ENCODE assay signal across 10 cellular contexts in genomic region chr9:133360400-133361393, GRCh38. TPM values are rescaled to one million over a fixed set of nuclear protein-coding genes. Genes with fewer than 3 reads are reported as not detected.
DNase-seq lines count a peak whose midpoint lies in the region; ATAC-seq and TF ChIP-seq lines count a peak whose summit lies in the region.
"Had no signal": no experiment of that assay in that cellular context is flagged by ENCODE, and none has a peak within 500 bp of the region (broad histone marks: within the 10 kb centered on the region; RNA-seq: fewer than 3 reads in every experiment).

No MANE protein-coding gene starts in this region.

- POLR2A ChIA-PET in HCT116 (lab: Charles Lee), result no interaction called here

- no peak overlapping the region for H3K4me3 ChIP-seq in BLaER1 treated with 17β-estradiol and CSF1 and Interleukin-3, amounts not matched to agents 10 nM and 100 nM
- H3K4me3 ChIP-seq in HCT116 (replicated peaks in 1 of 2; ENCODE audit: low read depth in 1 of 2, low read length in 2 of 2) (no peak overlapping the region), sigmoid colon (no peak overlapping the region), ascending aorta (no peak overlapping the region)

- H3K9me3 Mint-ChIP-seq in activated naive CD8-positive, alpha-beta T cell treated with anti-CD3 and anti-CD28 coated beads for 36 hours, result no peaks in the 10 kb centered on the region

- TF ChIP-seq POLR2A in HCT116 (IDR thresholded peaks at IDR 0.05; ENCODE audit: borderline replicate concordance, extremely low read depth, insufficient read depth, insufficient read length), result no peak
- TF ChIP-seq POLR2A in sigmoid colon (IDR thresholded peaks at IDR 0.05), result no peak

- TF ChIP-seq CTCF in HCT116 (IDR thresholded peaks at IDR 0.05 in 2 of 3, conservative IDR thresholded peaks at IDR 0.05 in 1 of 3; ENCODE audit: borderline replicate concordance in 1 of 3, insufficient read depth in 1 of 3, low read depth in 2 of 3, low read length in 2 of 3) (no peak), sigmoid colon (IDR thresholded peaks at IDR 0.05) (no peak), ascending aorta (IDR thresholded peaks at IDR 0.05) (no peak)

- intact Hi-C loops in HCT116 (cut with micrococcal nuclease) (no loop called here), sigmoid colon (cut with DNase I) (no loop called here), ascending aorta (cut with DNase I) (no loop called here)

- ATAC-seq in HCT116 (no peak), GM18858 (IDR thresholded peaks at IDR 0.05; ENCODE audit: unreplicated experiment) (no peak)

- H3K4me3 Mint-ChIP-seq in activated naive CD8-positive, alpha-beta T cell treated with anti-CD3 and anti-CD28 coated beads for 36 hours, result peak overlapping the region; percentile 41

- H3K4me2 ChIP-seq in BLaER1 treated with 17β-estradiol and CSF1 and Interleukin-3, amounts not matched to agents 10 nM and 100 nM, result peak overlapping the region; percentile 5 to 98 (median 56); a peak in 21 of 22 replicates
- H3K4me2 ChIP-seq in HCT116 (ENCODE audit: low read length), result no peak overlapping the region

- 81% methylated on average over 21 of the region's 21 CpGs for WGBS in sigmoid colon, 2 donors

- no peak for TF ChIP-seq EP300 in sigmoid colon (IDR thresholded peaks at IDR 0.05)

- H3K4me1 Mint-ChIP-seq in activated naive CD8-positive, alpha-beta T cell treated with anti-CD3 and anti-CD28 coated beads for 36 hours, result peaks cover 38% of the 10 kb centered on the region

- H2AFZ ChIP-seq in HCT116 (ENCODE audit: low read depth, low read length, poor library complexity, severe bottlenecking), result no peak overlapping the region

- no peaks in the 10 kb centered on the region for H3K27me3 ChIP-seq in BLaER1 treated with 17β-estradiol and CSF1 and Interleukin-3, amounts not matched to agents 10 nM and 100 nM
- H3K27me3 ChIP-seq in HCT116 (ENCODE audit: insufficient read depth, low read length) (no peaks in the 10 kb centered on the region), sigmoid colon (no peaks in the 10 kb centered on the region), ascending aorta (no peaks in the 10 kb centered on the region)

- peaks cover 43 to 68% (median 60%) of the 10 kb centered on the region in 10 experiments for H3K4me1 ChIP-seq in BLaER1 treated with 17β-estradiol and CSF1 and Interleukin-3, amounts not matched to agents 10 nM and 100 nM
- H3K4me1 ChIP-seq in HCT116 (ENCODE audit: control insufficient read depth in 1 of 2, insufficient read depth in 2 of 2, low read length in 2 of 2) (peaks cover 7 to 9% of the 10 kb centered on the region in 2 experiments; a peak in 3 of 4 replicates), sigmoid colon (peaks cover 0 to 19% (median 14%) of the 10 kb centered on the region in 4 donors), ascending aorta (peaks cover 3 to 9% of the 10 kb centered on the region in 2 donors)

- H3K79me2 ChIP-seq in HCT116 (ENCODE audit: insufficient read depth, low read length), result peaks cover 46% of the 10 kb centered on the region

- RAD21 ChIA-PET in HCT116 (lab: Charles Lee; ENCODE audit: low non-redundant PET in 1 of 2, low total read pairs in 2 of 2, uncharacterized antibody in 2 of 2, unreplicated experiment in 2 of 2), result no interaction called here

- no peaks in the 10 kb centered on the region for H3K9me3 ChIP-seq in BLaER1 treated with 17β-estradiol and CSF1 and Interleukin-3, amounts not matched to agents 10 nM and 100 nM (replicated peaks in 1 of 11)
- H3K9me3 ChIP-seq in HCT116 (ENCODE audit: control insufficient read depth in 1 of 2, insufficient read depth in 1 of 2, low read depth in 1 of 2, low read length in 2 of 2) (no peaks in the 10 kb centered on the region), sigmoid colon (no peaks in the 10 kb centered on the region), ascending aorta (no peaks in the 10 kb centered on the region)

- peaks cover 52 to 94% (median 80%) of the 10 kb centered on the region in 11 experiments; a peak in 21 of 22 replicates for H4K20me1 ChIP-seq in BLaER1 treated with 17β-estradiol and CSF1 and Interleukin-3, amounts not matched to agents 10 nM and 100 nM
- H4K20me1 ChIP-seq in HCT116 (ENCODE audit: insufficient read depth), result no peaks in the 10 kb centered on the region

- TF ChIP-seq RAD21 in HCT116 (IDR thresholded peaks at IDR 0.05; ENCODE audit: low read depth), result no peak

- no peaks in the 10 kb centered on the region for H3K9me2 ChIP-seq in HCT116 (ENCODE audit: insufficient read depth)

- peak overlapping the region; percentile 35 to 93 (median 53); a peak in 20 of 22 replicates for H3K9ac ChIP-seq in BLaER1 treated with 17β-estradiol and CSF1 and Interleukin-3, amounts not matched to agents 10 nM and 100 nM
- H3K9ac ChIP-seq in HCT116 (ENCODE audit: low read length), result no peak overlapping the region

- no peak for DNase-seq in HCT116 (ENCODE audit: low read depth, low spot score)
- no peak for DNase-seq in activated naive CD8-positive, alpha-beta T cell treated with anti-CD3 and anti-CD28 coated beads for 36 hours
- peak; percentile 88 for DNase-seq in myocyte (ENCODE audit: low read depth)
- DNase-seq in sigmoid colon, result no peak
- no peak for DNase-seq in SK-N-DZ (ENCODE audit: low spot score)
- no peak for DNase-seq in ascending aorta (ENCODE audit: low spot score in 2 of 2)
- DNase-seq: stimulated activated CD4-positive, alpha-beta T cell treated with anti-CD3 and anti-CD28 coated beads, Interleukin-2, amount 100 ng/mL, for 24 hours; stimulated activated naive CD4-positive, alpha-beta T cell had no signal

- CTCF ChIA-PET in HCT116 (lab: Charles Lee), result interaction anchor here (1.1 kb wide), 1 partner anchor 99 kb away, joined by 3 read pairs; the partner anchor contains the start of gene CACFD1

- peak overlapping the region in 10 of 11 experiments; percentile 4 to 95 (median 30); a peak in 13 of 22 replicates for H3K27ac ChIP-seq in BLaER1 treated with 17β-estradiol and CSF1 and Interleukin-3, amounts not matched to agents 10 nM and 100 nM
- peak overlapping the region; percentile 26; the same call in 1 of the 2 replicates for H3K27ac ChIP-seq in HCT116 (ENCODE audit: low read depth, low read length)
- no peak overlapping the region for H3K27ac ChIP-seq in sigmoid colon
- no peak overlapping the region for H3K27ac ChIP-seq in ascending aorta

- peak overlapping the region; percentile 82 for H3K27ac Mint-ChIP-seq in activated naive CD8-positive, alpha-beta T cell treated with anti-CD3 and anti-CD28 coated beads for 36 hours

- peaks cover 63 to 82% (median 75%) of the 10 kb centered on the region in 11 experiments for H3K36me3 ChIP-seq in BLaER1 treated with 17β-estradiol and CSF1 and Interleukin-3, amounts not matched to agents 10 nM and 100 nM
- H3K36me3 ChIP-seq in HCT116 (ENCODE audit: control insufficient read depth in 1 of 2, insufficient read depth in 2 of 2, low read length in 2 of 2) (peaks cover 28 to 42% of the 10 kb centered on the region in 2 experiments; a peak in 3 of 4 replicates), sigmoid colon (peaks cover 2 to 62% (median 36%) of the 10 kb centered on the region in 4 donors), ascending aorta (peaks cover 38 to 57% of the 10 kb centered on the region in 2 donors)

- no peaks in the 10 kb centered on the region for H3K27me3 Mint-ChIP-seq in activated naive CD8-positive, alpha-beta T cell treated with anti-CD3 and anti-CD28 coated beads for 36 hours

- H3K36me3 Mint-ChIP-seq in activated naive CD8-positive, alpha-beta T cell treated with anti-CD3 and anti-CD28 coated beads for 36 hours, result peaks cover 9% of the 10 kb centered on the region

- BruUV-seq in HCT116 (replicated peaks; lab: Mats Ljungman, UMichigan), result no TSS peak

RNA-seq across cellular contexts. Expression of gene SURF2, which starts 4.3 kb away (rescaled TPM):
- 27.8 TPM for total RNA-seq in HCT116 (2021; ENCODE audit: unreplicated experiment)
- polyA plus RNA-seq in HCT116 (2012), result 32.2 and 37.2 TPM in 2 replicates
- 10 to 100 TPM; 30.7 to 32.2 TPM for total RNA-seq in activated naive CD8-positive, alpha-beta T cell treated with anti-CD3 and anti-CD28 coated beads for 36 hours
- total RNA-seq in myocyte, result 12.6 and 12.9 TPM in 2 replicates
- polyA plus RNA-seq in myocyte (2012), result 29.0 TPM
- total RNA-seq in sigmoid colon, result 10 to 100 TPM; 10.2 to 32.3 (median 15.2) TPM
- 10 to 100 TPM; 17.4 to 27.1 (median 19.9) TPM for polyA plus RNA-seq in sigmoid colon
- polyA plus RNA-seq in SK-N-DZ (2014; cell fraction: cytosol; rRNA removed), result 27.7 and 154 TPM in 2 replicates
- polyA plus RNA-seq in SK-N-DZ (2014; cell fraction: nucleus; rRNA removed), result 15.5 and 28.1 TPM in 2 replicates
- total RNA-seq in ascending aorta, result 4.4 TPM

RNA-seq across cellular contexts. Expression of gene SURF1, which starts 4.4 kb away (rescaled TPM):
- 71.7 TPM for total RNA-seq in HCT116 (2021; ENCODE audit: unreplicated experiment)
- polyA plus RNA-seq in HCT116 (2012), result 66.9 and 70.3 TPM in 2 replicates
- 10 to 100 TPM; 25.4 to 26.6 TPM for total RNA-seq in activated naive CD8-positive, alpha-beta T cell treated with anti-CD3 and anti-CD28 coated beads for 36 hours
- total RNA-seq in myocyte, result 27.8 and 30.7 TPM in 2 replicates
- 62.4 TPM for polyA plus RNA-seq in myocyte (2012)
- total RNA-seq in sigmoid colon, result 10 to 100 TPM; 33.8 to 98.7 (median 75.7) TPM
- 10 to 100 TPM; 54.1 to 79.3 (median 59.0) TPM for polyA plus RNA-seq in sigmoid colon
- polyA plus RNA-seq in SK-N-DZ (2014; cell fraction: cytosol; rRNA removed), result 14.1 and 21.0 TPM in 2 replicates
- 32.0 and 33.8 TPM in 2 replicates for polyA plus RNA-seq in SK-N-DZ (2014; cell fraction: nucleus; rRNA removed)
- total RNA-seq in ascending aorta, result 19.9 TPM

RNA-seq across cellular contexts. Expression of gene RPL7A, which starts 12.7 kb away (rescaled TPM):
- total RNA-seq in HCT116 (2021; ENCODE audit: unreplicated experiment), result 2,837 TPM
- polyA plus RNA-seq in HCT116 (2012), result 3,464 and 3,677 TPM in 2 replicates
- 1,000 to 10,000 TPM; 3,142 to 3,195 TPM for total RNA-seq in activated naive CD8-positive, alpha-beta T cell treated with anti-CD3 and anti-CD28 coated beads for 36 hours
- 1,608 and 1,677 TPM in 2 replicates for total RNA-seq in myocyte
- 1,888 TPM for polyA plus RNA-seq in myocyte (2012)
- total RNA-seq in sigmoid colon, result 1,000 to 10,000 TPM; 2,027 to 2,561 (median 2,271) TPM
- 1,000 to 10,000 TPM; 2,364 to 4,020 (median 2,962) TPM for polyA plus RNA-seq in sigmoid colon
- 3,794 and 4,325 TPM in 2 replicates for polyA plus RNA-seq in SK-N-DZ (2014; cell fraction: cytosol; rRNA removed)
- 2,303 and 2,962 TPM in 2 replicates for polyA plus RNA-seq in SK-N-DZ (2014; cell fraction: nucleus; rRNA removed)
- 1,203 TPM for total RNA-seq in ascending aorta

RNA-seq across cellular contexts. Expression of gene MED22, which starts 12.8 kb away (rescaled TPM):
- total RNA-seq in HCT116 (2021; ENCODE audit: unreplicated experiment), result 18.6 TPM
- 12.2 and 16.5 TPM in 2 replicates for polyA plus RNA-seq in HCT116 (2012)
- 10 to 100 TPM; 42.3 to 45.2 TPM for total RNA-seq in activated naive CD8-positive, alpha-beta T cell treated with anti-CD3 and anti-CD28 coated beads for 36 hours
- 34.7 and 37.4 TPM in 2 replicates for total RNA-seq in myocyte
- 29.3 TPM for polyA plus RNA-seq in myocyte (2012)
- total RNA-seq in sigmoid colon, result 10 to 100 TPM; 17.2 to 31.3 (median 28.4) TPM
- polyA plus RNA-seq in sigmoid colon, result 10 to 100 TPM in 2 of 3 donors, 1 to 10 TPM in 1; 8.4 to 23.7 (median 11.8) TPM
- 53.3 and 56.1 TPM in 2 replicates for polyA plus RNA-seq in SK-N-DZ (2014; cell fraction: cytosol; rRNA removed)
- polyA plus RNA-seq in SK-N-DZ (2014; cell fraction: nucleus; rRNA removed), result 84.4 and 89.6 TPM in 2 replicates
- 52.2 TPM for total RNA-seq in ascending aorta

RNA-seq across cellular contexts. Expression of gene SURF4, which starts 15.2 kb away (rescaled TPM):
- total RNA-seq in HCT116 (2021; ENCODE audit: unreplicated experiment) (134 TPM), myocyte (252 and 296 TPM in 2 replicates), sigmoid colon (10 to 100 TPM; 73.4 to 88.8 (median 84.3) TPM), ascending aorta (161 TPM)
- polyA plus RNA-seq in HCT116 (2012), result 117 and 158 TPM in 2 replicates
- total RNA-seq in activated naive CD8-positive, alpha-beta T cell treated with anti-CD3 and anti-CD28 coated beads for 36 hours, result 100 to 1,000 TPM; 197 to 198 TPM
- 247 TPM for polyA plus RNA-seq in myocyte (2012)
- 100 to 1,000 TPM in 1 of 3 donors, 10 to 100 TPM in 2; 17.4 to 190 (median 31.2) TPM for polyA plus RNA-seq in sigmoid colon
- 126 and 137 TPM in 2 replicates for polyA plus RNA-seq in SK-N-DZ (2014; cell fraction: cytosol; rRNA removed)
- 71.5 and 73.7 TPM in 2 replicates for polyA plus RNA-seq in SK-N-DZ (2014; cell fraction: nucleus; rRNA removed)

Comparison
In these comparisons a context has a peak if more than half of its experiments do, and no peak if none do; other contexts are left out.
1. H3K27ac ChIP-seq: peak in BLaER1 treated with 17β-estradiol and CSF1 and Interleukin-3, amounts not matched to agents 10 nM and 100 nM (10 of 11) and HCT116 (single experiment); none in sigmoid colon (0 of 4) and ascending aorta (0 of 2).